ENCODE assay signal across 8 cellular contexts in genomic region chr6:108947114-108947854, GRCh38.
DNase-seq lines count a peak whose midpoint lies in the region; ATAC-seq and TF ChIP-seq lines count a peak whose summit lies in the region.
"Had no signal": no experiment of that assay in that cellular context is flagged by ENCODE, and none has a peak within 500 bp of the region (broad histone marks: within the 10 kb centered on the region; RNA-seq: fewer than 3 reads in every experiment).

No MANE protein-coding gene starts in this region.

- H3K4me3 ChIP-seq in right atrium auricular region, result no peak overlapping the region

- H3K27me3 ChIP-seq in right atrium auricular region, result no peaks in the 10 kb centered on the region

- no peaks in the 10 kb centered on the region for H3K9me3 ChIP-seq in right atrium auricular region

- TF ChIP-seq CTCF in VCaP (conservative IDR thresholded peaks at IDR 0.05) (no peak), right atrium auricular region (IDR thresholded peaks at IDR 0.05) (no peak)

- DNase-seq in HuH-7 (ENCODE audit: low spot score), result peak; percentile 55
- DNase-seq in right atrium auricular region (ENCODE audit: low spot score), result no peak
- DNase-seq in stromal cell of bone marrow (ENCODE audit: low read depth), result peak; percentile 96
- no peak for DNase-seq in NCI-H524 (lab: John Stamatoyannopoulos, UW)
- DNase-seq in activated CD4-positive, alpha-beta T cell treated with anti-CD3 and anti-CD28 coated beads, Interleukin-2, amount 50 U/mL, for 48 hours, result no peak
- DNase-seq: erythroblast had no signal

- H3K4me1 ChIP-seq in right atrium auricular region, result peaks cover 0 to 74% of the 10 kb centered on the region in 2 donors

- no peak for ATAC-seq in HG02623 (IDR thresholded peaks at IDR 0.05; ENCODE audit: unreplicated experiment)

- peak overlapping the region; percentile 90 for H3K27ac ChIP-seq in VCaP
- H3K27ac ChIP-seq in right atrium auricular region, result peak overlapping the region; percentile 85 to 96

- H3K36me3 ChIP-seq in right atrium auricular region, result no peaks in the 10 kb centered on the region

Comparison
In these comparisons a context has a peak if more than half of its experiments do, and no peak if none do; other contexts are left out.
1. DNase-seq: peak in HuH-7 (single experiment) and stromal cell of bone marrow (single experiment); none in right atrium auricular region (single experiment), NCI-H524 (0 of 2) and activated CD4-positive, alpha-beta T cell treated with anti-CD3 and anti-CD28 coated beads, Interleukin-2, amount 50 U/mL, for 48 hours (0 of 2).